1 cellular context compared by ENCODE assay signal in genomic region chr6:149473080-149474052, GRCh38.
TF ChIP-seq lines count a peak whose summit lies in the region.

No MANE protein-coding gene starts in this region.

TF ChIP-seq in GM12878, 131 proteins besides CTCF, POLR2A, EP300 and RAD21 (continued from another document and continues in another):
- TF ChIP-seq, protein P1, sequence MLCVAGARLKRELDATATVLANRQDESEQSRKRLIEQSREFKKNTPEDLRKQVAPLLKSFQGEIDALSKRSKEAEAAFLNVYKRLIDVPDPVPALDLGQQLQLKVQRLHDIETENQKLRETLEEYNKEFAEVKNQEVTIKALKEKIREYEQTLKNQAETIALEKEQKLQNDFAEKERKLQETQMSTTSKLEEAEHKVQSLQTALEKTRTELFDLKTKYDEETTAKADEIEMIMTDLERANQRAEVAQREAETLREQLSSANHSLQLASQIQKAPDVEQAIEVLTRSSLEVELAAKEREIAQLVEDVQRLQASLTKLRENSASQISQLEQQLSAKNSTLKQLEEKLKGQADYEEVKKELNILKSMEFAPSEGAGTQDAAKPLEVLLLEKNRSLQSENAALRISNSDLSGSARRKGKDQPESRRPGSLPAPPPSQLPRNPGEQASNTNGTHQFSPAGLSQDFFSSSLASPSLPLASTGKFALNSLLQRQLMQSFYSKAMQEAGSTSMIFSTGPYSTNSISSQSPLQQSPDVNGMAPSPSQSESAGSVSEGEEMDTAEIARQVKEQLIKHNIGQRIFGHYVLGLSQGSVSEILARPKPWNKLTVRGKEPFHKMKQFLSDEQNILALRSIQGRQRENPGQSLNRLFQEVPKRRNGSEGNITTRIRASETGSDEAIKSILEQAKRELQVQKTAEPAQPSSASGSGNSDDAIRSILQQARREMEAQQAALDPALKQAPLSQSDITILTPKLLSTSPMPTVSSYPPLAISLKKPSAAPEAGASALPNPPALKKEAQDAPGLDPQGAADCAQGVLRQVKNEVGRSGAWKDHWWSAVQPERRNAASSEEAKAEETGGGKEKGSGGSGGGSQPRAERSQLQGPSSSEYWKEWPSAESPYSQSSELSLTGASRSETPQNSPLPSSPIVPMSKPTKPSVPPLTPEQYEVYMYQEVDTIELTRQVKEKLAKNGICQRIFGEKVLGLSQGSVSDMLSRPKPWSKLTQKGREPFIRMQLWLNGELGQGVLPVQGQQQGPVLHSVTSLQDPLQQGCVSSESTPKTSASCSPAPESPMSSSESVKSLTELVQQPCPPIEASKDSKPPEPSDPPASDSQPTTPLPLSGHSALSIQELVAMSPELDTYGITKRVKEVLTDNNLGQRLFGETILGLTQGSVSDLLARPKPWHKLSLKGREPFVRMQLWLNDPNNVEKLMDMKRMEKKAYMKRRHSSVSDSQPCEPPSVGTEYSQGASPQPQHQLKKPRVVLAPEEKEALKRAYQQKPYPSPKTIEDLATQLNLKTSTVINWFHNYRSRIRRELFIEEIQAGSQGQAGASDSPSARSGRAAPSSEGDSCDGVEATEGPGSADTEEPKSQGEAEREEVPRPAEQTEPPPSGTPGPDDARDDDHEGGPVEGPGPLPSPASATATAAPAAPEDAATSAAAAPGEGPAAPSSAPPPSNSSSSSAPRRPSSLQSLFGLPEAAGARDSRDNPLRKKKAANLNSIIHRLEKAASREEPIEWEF (IDR thresholded peaks at IDR 0.05; ENCODE audit: insufficient replicate concordance, low read depth, low read length), result peak; percentile 39
- TF ChIP-seq TCF7 (IDR thresholded peaks at IDR 0.05; ENCODE audit: borderline replicate concordance) (0 out of 2 replicates have a peak, but pooled peaks have one; percentile 38), BCL11A (IDR thresholded peaks at IDR 0.05; ENCODE audit: low read depth, low read length) (peak; percentile 8; the same call in 1 of the 2 replicates), STAT3 (IDR thresholded peaks at IDR 0.05; ENCODE audit: low read depth, low read length) (no peak), ASH2L (IDR thresholded peaks at IDR 0.05; ENCODE audit: borderline replicate concordance, low read depth) (no peak), FOXK2 (IDR thresholded peaks at IDR 0.05) (peak; percentile 84), SKIL (IDR thresholded peaks at IDR 0.05; ENCODE audit: low read depth, poor library complexity, severe bottlenecking) (peak; percentile 70), NFYA (IDR thresholded peaks at IDR 0.05; ENCODE audit: borderline replicate concordance, low read depth, low read length) (no peak), RUNX3 (IDR thresholded peaks at IDR 0.05; ENCODE audit: low read length) (peak; percentile 58), ZNF274 (IDR thresholded peaks at IDR 0.05; ENCODE audit: insufficient read depth, insufficient read length) (no peak), FOS (IDR thresholded peaks at IDR 0.05; ENCODE audit: borderline replicate concordance, extremely low read depth, insufficient read length) (no peak), ETV6 (conservative IDR thresholded peaks at IDR 0.05 in 1 of 2, IDR thresholded peaks at IDR 0.05 in 1 of 2; ENCODE audit: borderline replicate concordance in 1 of 2, low read depth in 1 of 2) (0 out of 4 replicates have a peak, but pooled peaks of 1 of the 2 experiments have one; percentile 7), TAF1 (IDR thresholded peaks at IDR 0.05; ENCODE audit: borderline replicate concordance, low read depth, low read length) (no peak), SPI1 (IDR thresholded peaks at IDR 0.05; ENCODE audit: borderline replicate concordance, insufficient read depth, low read depth, low read length) (peak; percentile 38; the same call in 1 of the 2 replicates), MEF2B (IDR thresholded peaks at IDR 0.05; ENCODE audit: partially characterized antibody, poor library complexity, severe bottlenecking) (peak; percentile 93), POLR2AphosphoS2 (IDR thresholded peaks at IDR 0.05; ENCODE audit: low read depth, low read length) (no peak), BCL3 (IDR thresholded peaks at IDR 0.05; ENCODE audit: borderline replicate concordance, insufficient read depth, low read depth, low read length, poor library complexity, severe bottlenecking) (peak; percentile 50), CBFB (IDR thresholded peaks at IDR 0.05; ENCODE audit: low read depth) (no peak), NRF1 (conservative IDR thresholded peaks at IDR 0.05; ENCODE audit: low read depth, low read length) (no peak), ZNF217 (IDR thresholded peaks at IDR 0.05) (no peak), SP1 (IDR thresholded peaks at IDR 0.05; ENCODE audit: low read depth, low read length) (no peak), GATAD2B (conservative IDR thresholded peaks at IDR 0.05; ENCODE audit: low read depth) (no peak; the same call in 1 of the 2 replicates), BHLHE40 (IDR thresholded peaks at IDR 0.05; ENCODE audit: borderline replicate concordance in 1 of 2, low read depth in 2 of 2, low read length in 1 of 2) (peak; percentile 11 to 47; a peak in 1 of 4 replicates), RCOR1 (conservative IDR thresholded peaks at IDR 0.05; ENCODE audit: low read depth, low read length) (no peak), ZNF384 (IDR thresholded peaks at IDR 0.05; ENCODE audit: borderline replicate concordance, low read depth, low read length) (peak; percentile 80), REST (IDR thresholded peaks at IDR 0.05; ENCODE audit: low read depth, low read length) (no peak), ATF7 (IDR thresholded peaks at IDR 0.05; ENCODE audit: low read depth) (peak; percentile 92), MXI1 (IDR thresholded peaks at IDR 0.05; ENCODE audit: low read depth, low read length) (no peak), PAX8 (IDR thresholded peaks at IDR 0.05) (no peak), BACH1 (IDR thresholded peaks at IDR 0.05; ENCODE audit: borderline replicate concordance) (no peak), JUND (IDR thresholded peaks at IDR 0.05; ENCODE audit: low read depth, low read length) (peak; percentile 19; the same call in 1 of the 2 replicates), NR2C1 (IDR thresholded peaks at IDR 0.05) (no peak), IKZF2 (IDR thresholded peaks at IDR 0.05) (peak; percentile 37 to 45; a peak in 3 of 4 replicates), TCF3 (IDR thresholded peaks at IDR 0.05; ENCODE audit: borderline replicate concordance, insufficient read depth, low read depth, low read length) (no peak), SREBF1 (IDR thresholded peaks at IDR 0.05; ENCODE audit: low read length) (0 out of 2 replicates have a peak, but pooled peaks have one; percentile 21), CEBPB (IDR thresholded peaks at IDR 0.05; ENCODE audit: borderline replicate concordance in 1 of 2, low read depth in 2 of 2, low read length in 2 of 2) (no peak), JUNB (IDR thresholded peaks at IDR 0.05) (no peak), NBN (IDR thresholded peaks at IDR 0.05) (peak; percentile 33; the same call in 1 of the 2 replicates)
- TF ChIP-seq, protein P2, sequence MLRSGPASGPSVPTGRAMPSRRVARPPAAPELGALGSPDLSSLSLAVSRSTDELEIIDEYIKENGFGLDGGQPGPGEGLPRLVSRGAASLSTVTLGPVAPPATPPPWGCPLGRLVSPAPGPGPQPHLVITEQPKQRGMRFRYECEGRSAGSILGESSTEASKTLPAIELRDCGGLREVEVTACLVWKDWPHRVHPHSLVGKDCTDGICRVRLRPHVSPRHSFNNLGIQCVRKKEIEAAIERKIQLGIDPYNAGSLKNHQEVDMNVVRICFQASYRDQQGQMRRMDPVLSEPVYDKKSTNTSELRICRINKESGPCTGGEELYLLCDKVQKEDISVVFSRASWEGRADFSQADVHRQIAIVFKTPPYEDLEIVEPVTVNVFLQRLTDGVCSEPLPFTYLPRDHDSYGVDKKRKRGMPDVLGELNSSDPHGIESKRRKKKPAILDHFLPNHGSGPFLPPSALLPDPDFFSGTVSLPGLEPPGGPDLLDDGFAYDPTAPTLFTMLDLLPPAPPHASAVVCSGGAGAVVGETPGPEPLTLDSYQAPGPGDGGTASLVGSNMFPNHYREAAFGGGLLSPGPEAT (IDR thresholded peaks at IDR 0.05; ENCODE audit: low read depth), result peak; percentile 48; the same call in 1 of the 2 replicates
- TF ChIP-seq, protein P3, sequence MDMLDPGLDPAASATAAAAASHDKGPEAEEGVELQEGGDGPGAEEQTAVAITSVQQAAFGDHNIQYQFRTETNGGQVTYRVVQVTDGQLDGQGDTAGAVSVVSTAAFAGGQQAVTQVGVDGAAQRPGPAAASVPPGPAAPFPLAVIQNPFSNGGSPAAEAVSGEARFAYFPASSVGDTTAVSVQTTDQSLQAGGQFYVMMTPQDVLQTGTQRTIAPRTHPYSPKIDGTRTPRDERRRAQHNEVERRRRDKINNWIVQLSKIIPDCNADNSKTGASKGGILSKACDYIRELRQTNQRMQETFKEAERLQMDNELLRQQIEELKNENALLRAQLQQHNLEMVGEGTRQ (IDR thresholded peaks at IDR 0.05; ENCODE audit: borderline replicate concordance, low read depth, low read length), result no peak
- TF ChIP-seq, protein P4, sequence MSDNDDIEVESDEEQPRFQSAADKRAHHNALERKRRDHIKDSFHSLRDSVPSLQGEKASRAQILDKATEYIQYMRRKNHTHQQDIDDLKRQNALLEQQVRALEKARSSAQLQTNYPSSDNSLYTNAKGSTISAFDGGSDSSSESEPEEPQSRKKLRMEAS (IDR thresholded peaks at IDR 0.05; ENCODE audit: low read depth, low read length), result peak; percentile 22; the same call in 1 of the 2 replicates
- TF ChIP-seq, protein P5, sequence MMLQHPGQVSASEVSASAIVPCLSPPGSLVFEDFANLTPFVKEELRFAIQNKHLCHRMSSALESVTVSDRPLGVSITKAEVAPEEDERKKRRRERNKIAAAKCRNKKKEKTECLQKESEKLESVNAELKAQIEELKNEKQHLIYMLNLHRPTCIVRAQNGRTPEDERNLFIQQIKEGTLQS (IDR thresholded peaks at IDR 0.05; ENCODE audit: borderline replicate concordance, extremely low read depth, low read depth, low read length), result no peak
- TF ChIP-seq, protein P6, sequence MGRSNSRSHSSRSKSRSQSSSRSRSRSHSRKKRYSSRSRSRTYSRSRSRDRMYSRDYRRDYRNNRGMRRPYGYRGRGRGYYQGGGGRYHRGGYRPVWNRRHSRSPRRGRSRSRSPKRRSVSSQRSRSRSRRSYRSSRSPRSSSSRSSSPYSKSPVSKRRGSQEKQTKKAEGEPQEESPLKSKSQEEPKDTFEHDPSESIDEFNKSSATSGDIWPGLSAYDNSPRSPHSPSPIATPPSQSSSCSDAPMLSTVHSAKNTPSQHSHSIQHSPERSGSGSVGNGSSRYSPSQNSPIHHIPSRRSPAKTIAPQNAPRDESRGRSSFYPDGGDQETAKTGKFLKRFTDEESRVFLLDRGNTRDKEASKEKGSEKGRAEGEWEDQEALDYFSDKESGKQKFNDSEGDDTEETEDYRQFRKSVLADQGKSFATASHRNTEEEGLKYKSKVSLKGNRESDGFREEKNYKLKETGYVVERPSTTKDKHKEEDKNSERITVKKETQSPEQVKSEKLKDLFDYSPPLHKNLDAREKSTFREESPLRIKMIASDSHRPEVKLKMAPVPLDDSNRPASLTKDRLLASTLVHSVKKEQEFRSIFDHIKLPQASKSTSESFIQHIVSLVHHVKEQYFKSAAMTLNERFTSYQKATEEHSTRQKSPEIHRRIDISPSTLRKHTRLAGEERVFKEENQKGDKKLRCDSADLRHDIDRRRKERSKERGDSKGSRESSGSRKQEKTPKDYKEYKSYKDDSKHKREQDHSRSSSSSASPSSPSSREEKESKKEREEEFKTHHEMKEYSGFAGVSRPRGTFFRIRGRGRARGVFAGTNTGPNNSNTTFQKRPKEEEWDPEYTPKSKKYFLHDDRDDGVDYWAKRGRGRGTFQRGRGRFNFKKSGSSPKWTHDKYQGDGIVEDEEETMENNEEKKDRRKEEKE (IDR thresholded peaks at IDR 0.05), result no peak
